Comparison of ENCODE assay signal across 17 cellular contexts in genomic region chr1:12107718-12108117, GRCh38. TPM values are rescaled to one million over a fixed set of nuclear protein-coding genes. Genes with fewer than 3 reads are reported as not detected.
DNase-seq lines count a peak whose midpoint lies in the region; ATAC-seq, FAIRE-seq and TF ChIP-seq lines count a peak whose summit lies in the region.
"Had no signal": no experiment of that assay in that cellular context is flagged by ENCODE, and none has a peak within 500 bp of the region (broad histone marks: within the 10 kb centered on the region; RNA-seq: fewer than 3 reads in every experiment).

No MANE protein-coding gene starts in this region.

- BruUV-seq in HepG2 (replicated peaks; lab: Mats Ljungman, UMichigan) (no TSS peak), GM12878 (replicated peaks; lab: Mats Ljungman, UMichigan) (TSS peak; percentile 48)

- TF ChIP-seq RAD21 in HepG2 (CRISPR knock-in tag; IDR thresholded peaks at IDR 0.05), result no peak
- no peak for TF ChIP-seq RAD21 in GM12878 (IDR thresholded peaks at IDR 0.05; ENCODE audit: insufficient read depth, low read depth, low read length)

- H3K27me3 ChIP-seq in HepG2 (ENCODE audit: control insufficient read depth in 1 of 2, insufficient read depth in 2 of 2, low read length in 2 of 2) (peaks cover 3 to 56% of the 10 kb centered on the region in 2 experiments; a peak in 4 of 5 replicates), right lobe of liver (no peaks in the 10 kb centered on the region), GM12878 (replicated peaks in 1 of 2; ENCODE audit: control insufficient read depth in 2 of 2, insufficient read depth in 2 of 2, low read length in 1 of 2) (no peaks in the 10 kb centered on the region)
- H3K27me3 ChIP-seq: BLaER1 treated with 17β-estradiol and CSF1 and Interleukin-3, amounts not matched to agents 10 nM and 100 nM had no signal

- intact Hi-C loops in HepG2 (cut with micrococcal nuclease; ENCODE audit: unreplicated experiment) (no loop called here), right lobe of liver (cut with DNase I) (no loop called here), GM12878 (cut with micrococcal nuclease; ENCODE audit: unreplicated experiment) (no loop called here), posterior vena cava (cut with DNase I) (no loop called here)

- SMC1A ChIA-PET in GM12878 (lab: Charles Lee; ENCODE audit: uncharacterized antibody, unreplicated experiment), result no interaction called here

- POLR2A ChIA-PET in HepG2 (lab: Yijun Ruan, JAX), result no interaction called here
- POLR2A ChIA-PET in GM12878 (lab: Charles Lee), result interaction anchor here (1.2 kb wide), 1 partner anchor 11 kb away, joined by 5 read pairs; no protein-coding TSS in a partner anchor

- CTCF ChIA-PET in HepG2 (lab: Yijun Ruan, JAX; ENCODE audit: low intra/inter-chr PET ratio, low total read pairs) (no interaction called here), GM12878 (lab: Yijun Ruan, JAX) (interaction anchor here (0.6 to 1.1 kb wide), 3 partner anchors 20 to 171 kb away, joined by 3 read pairs; no protein-coding TSS in a partner anchor)

- H3K4me3 ChIP-seq in HepG2 (replicated peaks in 1 of 3; ENCODE audit: insufficient read depth in 1 of 3, low read depth in 2 of 3, low read length in 3 of 3), result no peak overlapping the region
- no peak overlapping the region for H3K4me3 ChIP-seq in right lobe of liver
- no peak overlapping the region for H3K4me3 ChIP-seq in GM12878
- H3K4me3 ChIP-seq: BLaER1 treated with 17β-estradiol and CSF1 and Interleukin-3, amounts not matched to agents 10 nM and 100 nM; HAP-1 had no signal

- DNase-seq in HepG2 (ENCODE audit: low spot score) (no peak), right lobe of liver (no peak), GM12878 (ENCODE audit: low read depth, low spot score) (no peak), posterior vena cava (ENCODE audit: low spot score) (peak; percentile 26), NCI-H524 (lab: John Stamatoyannopoulos, UW) (no peak), mesenteric fat pad (ENCODE audit: low spot score) (no peak)
- DNase-seq: Calu3; CD8-positive, alpha-beta T cell; DMS79 treated with DMSO at 0.1 percent for 48 hours; GF-D8; IMR-90 had no signal

- H3K36me3 ChIP-seq in HepG2 (replicated peaks in 1 of 2; ENCODE audit: control insufficient read depth in 1 of 2, insufficient read depth in 2 of 2, low read length in 2 of 2) (no peaks in the 10 kb centered on the region), right lobe of liver (no peaks in the 10 kb centered on the region), GM12878 (ENCODE audit: control insufficient read depth in 2 of 2, insufficient read depth in 2 of 2, low read length in 1 of 2) (peaks cover 45 to 47% of the 10 kb centered on the region in 2 experiments)
- H3K36me3 ChIP-seq: HAP-1 had no signal

- H3K9ac ChIP-seq in HepG2 (ENCODE audit: insufficient read depth, low read depth, low read length) (no peak overlapping the region), GM12878 (ENCODE audit: control insufficient read depth, insufficient read depth, low read length) (no peak overlapping the region)
- H3K9ac ChIP-seq: BLaER1 treated with 17β-estradiol and CSF1 and Interleukin-3, amounts not matched to agents 10 nM and 100 nM had no signal

- 49% methylated on average over 13 of the region's 13 CpGs for WGBS in HepG2 (ENCODE audit: low lambda C conversion rate)
- 80% methylated on average over 11 of the region's 13 CpGs for WGBS in right lobe of liver (ENCODE audit: insufficient coverage, low coverage, low lambda C conversion rate, missing lambda C conversion rate)
- 92% methylated on average over 13 of the region's 13 CpGs for WGBS in GM12878 (ENCODE audit: insufficient coverage, insufficient replicate concordance, low lambda C conversion rate, missing lambda C conversion rate)

- no peak overlapping the region for H2AFZ ChIP-seq in HepG2 (ENCODE audit: low read length)
- H2AFZ ChIP-seq in GM12878 (ENCODE audit: control insufficient read depth, low read depth, low read length), result no peak overlapping the region

- H3K79me2 ChIP-seq in HepG2 (ENCODE audit: insufficient read depth, low read length) (no peaks in the 10 kb centered on the region), GM12878 (ENCODE audit: control insufficient read depth, insufficient read depth, low read length) (no peaks in the 10 kb centered on the region; the same call in 1 of the 2 replicates)

- TF ChIP-seq POLR2A in HepG2 (IDR thresholded peaks at IDR 0.05; ENCODE audit: insufficient read depth in 1 of 2, low read depth in 2 of 2, low read length in 2 of 2) (no peak), right lobe of liver (IDR thresholded peaks at IDR 0.05) (no peak), GM12878 (IDR thresholded peaks at IDR 0.05; ENCODE audit: low read depth, low read length) (no peak)

- H3K27ac ChIP-seq in HepG2 (ENCODE audit: extremely low read length, insufficient read depth, low read length) (no peak overlapping the region), right lobe of liver (no peak overlapping the region), GM12878 (ENCODE audit: control insufficient read depth, insufficient read depth) (no peak overlapping the region)
- H3K27ac ChIP-seq: BLaER1 treated with 17β-estradiol and CSF1 and Interleukin-3, amounts not matched to agents 10 nM and 100 nM; HL-60 had no signal

- H3K4me1 ChIP-seq in HepG2 (ENCODE audit: insufficient read depth, low read length), result no peaks in the 10 kb centered on the region
- H3K4me1 ChIP-seq in right lobe of liver, result no peaks in the 10 kb centered on the region
- H3K4me1 ChIP-seq in GM12878 (ENCODE audit: control insufficient read depth, insufficient read depth, low read length), result no peaks in the 10 kb centered on the region
- H3K4me1 ChIP-seq: HAP-1 had no signal

- TF ChIP-seq EP300 in HepG2 (IDR thresholded peaks at IDR 0.05; ENCODE audit: low read depth in 2 of 2, low read length in 2 of 2) (no peak), HepG2 (CRISPR knock-in tag; IDR thresholded peaks at IDR 0.05; ENCODE audit: borderline replicate concordance) (no peak), GM12878 (IDR thresholded peaks at IDR 0.05; ENCODE audit: borderline replicate concordance in 1 of 2, control insufficient read depth in 1 of 2, low read depth in 2 of 2, low read length in 2 of 2) (no peak)

- no peaks in the 10 kb centered on the region for H4K20me1 ChIP-seq in HepG2 (ENCODE audit: insufficient read depth, low read length)
- H4K20me1 ChIP-seq in GM12878 (ENCODE audit: control insufficient read depth, insufficient read depth), result no peaks in the 10 kb centered on the region
- H4K20me1 ChIP-seq: BLaER1 treated with 17β-estradiol and CSF1 and Interleukin-3, amounts not matched to agents 10 nM and 100 nM had no signal

- RAD21 ChIA-PET in GM12878 (lab: Charles Lee; ENCODE audit: unreplicated experiment), result interaction anchor here (1.2 to 1.5 kb wide), 3 partner anchors 17 to 103 kb away, joined by 3 to 5 read pairs (median 3); no protein-coding TSS in a partner anchor

- H3K9me3 ChIP-seq in HepG2 (ENCODE audit: low read length), result no peaks in the 10 kb centered on the region
- no peaks in the 10 kb centered on the region for H3K9me3 ChIP-seq in right lobe of liver
- no peaks in the 10 kb centered on the region for H3K9me3 ChIP-seq in GM12878 (replicated peaks; ENCODE audit: control insufficient read depth, insufficient read depth, low read length)
- H3K9me3 ChIP-seq: BLaER1 treated with 17β-estradiol and CSF1 and Interleukin-3, amounts not matched to agents 10 nM and 100 nM; HAP-1 had no signal

- in situ Hi-C loops in HepG2 (cut with HindIII; ENCODE audit: extremely low pct_ligation_motif_present, low pct_unique_long_range_greater_than_20kb), result loop anchor here (25.0 kb wide), 1 partner anchor 555 kb away; no protein-coding TSS in a partner anchor
- in situ Hi-C loops in GM12878 (cut with MboI), result no loop called here

- ATAC-seq in HepG2, result no peak
- no peak for ATAC-seq in right lobe of liver
- ATAC-seq in GM12878, result no peak
- ATAC-seq: CD8-positive, alpha-beta T cell had no signal

- TF ChIP-seq CTCF in HepG2 (CRISPR knock-in tag; IDR thresholded peaks at IDR 0.05) (no peak), right lobe of liver (IDR thresholded peaks at IDR 0.05) (no peak), GM12878 (IDR thresholded peaks at IDR 0.05 in 2 of 3, conservative IDR thresholded peaks at IDR 0.05 in 1 of 3; ENCODE audit: control insufficient read depth in 2 of 3, extremely low read depth in 1 of 3, insufficient read depth in 1 of 3, low read depth in 3 of 3, low read length in 3 of 3) (no peak)

- H3K4me2 ChIP-seq in HepG2 (ENCODE audit: low read depth, low read length), result no peak overlapping the region
- H3K4me2 ChIP-seq in GM12878 (ENCODE audit: control insufficient read depth, insufficient read depth), result no peak overlapping the region
- H3K4me2 ChIP-seq: BLaER1 treated with 17β-estradiol and CSF1 and Interleukin-3, amounts not matched to agents 10 nM and 100 nM had no signal

- FAIRE-seq in HepG2 (lab: Jason Lieb, UNC) (no peak), GM12878 (lab: Jason Lieb, UNC) (no peak)
- FAIRE-seq: GM19239, H1 had no signal

RNA-seq across cellular contexts. Expression of gene TNFRSF8, which starts 44.6 kb away (rescaled TPM):
- total RNA-seq in HepG2 (2016; rRNA removed; fragmentation: Illumina TruSeq; extraction: Trizol), result not detected in 2 replicates
- not detected in 2 replicates for total RNA-seq in HepG2 (2016; cell fraction: cytosol; rRNA removed; fragmentation: Illumina TruSeq; extraction: Trizol; ENCODE audit: low read depth)
- not detected in 2 replicates for total RNA-seq in HepG2 (2016; cell fraction: insoluble cytoplasmic fraction; rRNA removed; fragmentation: Illumina TruSeq; extraction: Trizol)
- total RNA-seq in HepG2 (2016; cell fraction: membrane; rRNA removed; fragmentation: Illumina TruSeq; extraction: Trizol), result not detected in 2 replicates
- not detected in 2 replicates for total RNA-seq in HepG2 (2016; cell fraction: nucleus; rRNA removed; fragmentation: Illumina TruSeq; extraction: Trizol)
- not detected in 2 replicates for polyA plus RNA-seq in HepG2 (2011; rRNA removed)
- not detected in 2 replicates for polyA plus RNA-seq in HepG2 (2011; cell fraction: cytosol; rRNA removed)
- not detected in 2 replicates for polyA plus RNA-seq in HepG2 (2011; cell fraction: nucleus; rRNA removed)
- polyA plus RNA-seq in HepG2 (2012), result not detected in 2 replicates
- polyA plus RNA-seq in HepG2 (2016; cell fraction: cytosol; fragmentation: Illumina TruSeq; extraction: Trizol; ENCODE audit: low read depth), result not detected in 2 replicates
- polyA plus RNA-seq in HepG2 (2016; cell fraction: insoluble cytoplasmic fraction; fragmentation: Illumina TruSeq; extraction: Trizol; ENCODE audit: low read depth), result not detected in 2 replicates
- not detected in 2 replicates for polyA plus RNA-seq in HepG2 (2016; cell fraction: membrane; fragmentation: Illumina TruSeq; extraction: Trizol; ENCODE audit: low read depth)
- not detected in 2 replicates for polyA plus RNA-seq in HepG2 (2016; cell fraction: nucleus; fragmentation: Illumina TruSeq; extraction: Trizol; ENCODE audit: insufficient read depth, low read depth)
- polyA minus RNA-seq in HepG2 (2011; rRNA and poly(A)+ RNA removed; ENCODE audit: low replicate concordance), result 0.30 TPM in 1 of 2 replicates, not detected in the other
- polyA minus RNA-seq in HepG2 (2011; cell fraction: cytosol; rRNA and poly(A)+ RNA removed), result not detected in 2 replicates
- not detected in 2 replicates for polyA minus RNA-seq in HepG2 (2011; cell fraction: nucleus; rRNA and poly(A)+ RNA removed)
- under 1 TPM in 5 of 6 experiments, not detected in 1; 0.12 to 0.29 (median 0.19) TPM for total RNA-seq in right lobe of liver
- total RNA-seq in GM12878 (2013; cell fraction: nucleolus; rRNA removed), result 152 and 169 TPM in 2 replicates
- 59.6 and 71.1 TPM in 2 replicates for total RNA-seq in GM12878 (2014; rRNA removed)
- 32.8 and 40.6 TPM in 2 replicates for total RNA-seq in GM12878 (2014; rRNA removed; fragmentation: Illumina TruSeq; extraction: Trizol)
- total RNA-seq in GM12878 (2021), result 114 and 115 TPM in 2 replicates
- 15.7 TPM for polyA plus RNA-seq in GM12878 (2011; ENCODE audit: low read depth)
- 18.2 and 40.5 TPM in 2 replicates for polyA plus RNA-seq in GM12878 (2011; rRNA removed)
- 58.2 and 63.2 TPM in 2 replicates for polyA plus RNA-seq in GM12878 (2011; cell fraction: cytosol; rRNA removed)
- polyA plus RNA-seq in GM12878 (2011; cell fraction: nucleus; rRNA removed), result 60.0 and 69.8 TPM in 2 replicates
- polyA plus RNA-seq in GM12878 (2012), result 37.2 and 56.8 TPM in 2 replicates
- polyA plus RNA-seq in GM12878 (2014; fragmentation: Illumina TruSeq; extraction: Trizol), result 12.4 and 49.6 TPM in 2 replicates
- 10 to 100 TPM in 1 of 2 experiments, 1 to 10 TPM in 1; 9.8 to 32.0 TPM for polyA plus RNA-seq in GM12878 (2014; fragmentation: Nextera tagmentation; extraction: Ambion mirVana)
- 68.0 and 85.0 TPM in 2 replicates for polyA plus RNA-seq in GM12878 (2014; rRNA removed)
- polyA plus RNA-seq in GM12878 (2016; fragmentation: Nextera tagmentation; extraction: Ambion mirVana), result 10 to 100 TPM; 69.7 to 71.9 TPM
- 33.1 and 63.8 TPM in 2 replicates for polyA minus RNA-seq in GM12878 (2011; rRNA and poly(A)+ RNA removed)
- polyA minus RNA-seq in GM12878 (2011; cell fraction: cytosol; rRNA and poly(A)+ RNA removed), result 32.3 and 32.7 TPM in 2 replicates
- polyA minus RNA-seq in GM12878 (2011; cell fraction: nucleus; rRNA and poly(A)+ RNA removed), result 25.4 and 41.4 TPM in 2 replicates
- total RNA-seq in posterior vena cava, result 1 to 10 TPM in 1 of 2 donors, under 1 TPM in 1; 1.00 to 1.3 TPM
- total RNA-seq in mesenteric fat pad, result 2.1 TPM
- total RNA-seq: Calu3; CD8-positive, alpha-beta T cell had no signal

RNA-seq across cellular contexts. Expression of gene TNFRSF1B, which starts 59.1 kb away (rescaled TPM):
- total RNA-seq in HepG2 (2016; rRNA removed; fragmentation: Illumina TruSeq; extraction: Trizol) (0.04 TPM in 1 of 2 replicates, not detected in the other), right lobe of liver (10 to 100 TPM; 12.9 to 56.9 (median 26.5) TPM), GM12878 (2014; rRNA removed) (33.0 and 39.9 TPM in 2 replicates), GM12878 (2014; rRNA removed; fragmentation: Illumina TruSeq; extraction: Trizol) (22.4 and 24.4 TPM in 2 replicates), GM12878 (2021) (78.8 and 87.2 TPM in 2 replicates), posterior vena cava (10 to 100 TPM; 37.6 to 38.1 TPM), mesenteric fat pad (95.6 TPM)
- not detected in 2 replicates for total RNA-seq in HepG2 (2016; cell fraction: cytosol; rRNA removed; fragmentation: Illumina TruSeq; extraction: Trizol; ENCODE audit: low read depth)
- total RNA-seq in HepG2 (2016; cell fraction: insoluble cytoplasmic fraction; rRNA removed; fragmentation: Illumina TruSeq; extraction: Trizol), result not detected in 2 replicates
- not detected in 2 replicates for total RNA-seq in HepG2 (2016; cell fraction: membrane; rRNA removed; fragmentation: Illumina TruSeq; extraction: Trizol)
- not detected in 2 replicates for total RNA-seq in HepG2 (2016; cell fraction: nucleus; rRNA removed; fragmentation: Illumina TruSeq; extraction: Trizol)
- polyA plus RNA-seq in HepG2 (2011; rRNA removed) (0.11 and 0.29 TPM in 2 replicates), GM12878 (2011; rRNA removed) (35.0 and 66.4 TPM in 2 replicates), GM12878 (2014; fragmentation: Illumina TruSeq; extraction: Trizol) (15.0 and 32.4 TPM in 2 replicates), GM12878 (2014; fragmentation: Nextera tagmentation; extraction: Ambion mirVana) (10 to 100 TPM; 10.1 to 11.6 TPM), GM12878 (2014; rRNA removed) (47.3 and 53.1 TPM in 2 replicates), GM12878 (2016; fragmentation: Nextera tagmentation; extraction: Ambion mirVana) (10 to 100 TPM; 34.8 to 47.5 TPM)
- 0.05 and 0.07 TPM in 2 replicates for polyA plus RNA-seq in HepG2 (2011; cell fraction: cytosol; rRNA removed)
- 0.05 TPM in 2 replicates for polyA plus RNA-seq in HepG2 (2011; cell fraction: nucleus; rRNA removed)
- polyA plus RNA-seq in HepG2 (2012), result not detected in 2 replicates
- not detected in 2 replicates for polyA plus RNA-seq in HepG2 (2016; cell fraction: cytosol; fragmentation: Illumina TruSeq; extraction: Trizol; ENCODE audit: low read depth)
- polyA plus RNA-seq in HepG2 (2016; cell fraction: insoluble cytoplasmic fraction; fragmentation: Illumina TruSeq; extraction: Trizol; ENCODE audit: low read depth), result not detected in 2 replicates
- not detected in 2 replicates for polyA plus RNA-seq in HepG2 (2016; cell fraction: membrane; fragmentation: Illumina TruSeq; extraction: Trizol; ENCODE audit: low read depth)
- not detected in 2 replicates for polyA plus RNA-seq in HepG2 (2016; cell fraction: nucleus; fragmentation: Illumina TruSeq; extraction: Trizol; ENCODE audit: insufficient read depth, low read depth)
- polyA minus RNA-seq in HepG2 (2011; rRNA and poly(A)+ RNA removed; ENCODE audit: low replicate concordance), result 0.14 and 1.1 TPM in 2 replicates
- not detected in 2 replicates for polyA minus RNA-seq in HepG2 (2011; cell fraction: cytosol; rRNA and poly(A)+ RNA removed)
- 0.90 TPM in 1 of 2 replicates, not detected in the other for polyA minus RNA-seq in HepG2 (2011; cell fraction: nucleus; rRNA and poly(A)+ RNA removed)
- total RNA-seq in GM12878 (2013; cell fraction: nucleolus; rRNA removed), result 88.1 and 95.5 TPM in 2 replicates
- 22.2 TPM for polyA plus RNA-seq in GM12878 (2011; ENCODE audit: low read depth)
- polyA plus RNA-seq in GM12878 (2011; cell fraction: cytosol; rRNA removed), result 84.0 and 115 TPM in 2 replicates
- 23.9 and 33.3 TPM in 2 replicates for polyA plus RNA-seq in GM12878 (2011; cell fraction: nucleus; rRNA removed)
- polyA plus RNA-seq in GM12878 (2012), result 50.4 and 50.7 TPM in 2 replicates
- polyA minus RNA-seq in GM12878 (2011; rRNA and poly(A)+ RNA removed), result 44.6 and 88.0 TPM in 2 replicates
- 32.2 and 47.0 TPM in 2 replicates for polyA minus RNA-seq in GM12878 (2011; cell fraction: cytosol; rRNA and poly(A)+ RNA removed)
- 11.2 and 26.9 TPM in 2 replicates for polyA minus RNA-seq in GM12878 (2011; cell fraction: nucleus; rRNA and poly(A)+ RNA removed)
- total RNA-seq: A172 had no signal

Comparison
In these comparisons a context has a peak if more than half of its experiments do, and no peak if none do; other contexts are left out.
1. RNA of gene TNFRSF1B, which starts 59.1 kb away (total RNA-seq): 95.6 TPM in mesenteric fat pad (single experiment), 22.4 to 95.5 TPM in GM12878, 37.6 to 38.1 TPM in posterior vena cava and 12.9 to 56.9 TPM in right lobe of liver; 0.04 TPM in HepG2; every median in the first group is over 10 times any median in the second.
2. RNA of gene TNFRSF8, which starts 44.6 kb away (total RNA-seq): 32.8 to 169 TPM in GM12878; 2.1 TPM in mesenteric fat pad (single experiment), 1.00 to 1.3 TPM in posterior vena cava, 0.12 to 0.29 TPM in right lobe of liver and not detected in HepG2; every median in the first group is over 10 times any median in the second.